ENCODE assay signal across 19 cellular contexts in genomic region chr9:112371060-112371459, GRCh38. TPM values are rescaled to one million over a fixed set of nuclear protein-coding genes. Genes with fewer than 3 reads are reported as not detected.
A peak's percentile ranks its signal among the peaks of the same experiment; 100 is the strongest.
DNase-seq lines count a peak whose midpoint lies in the region; ATAC-seq and TF ChIP-seq lines count a peak whose summit lies in the region.
"Had no signal": no experiment of that assay in that cellular context is flagged by ENCODE, and none has a peak within 500 bp of the region (broad histone marks: within the 10 kb centered on the region; RNA-seq: fewer than 3 reads in every experiment).

No MANE protein-coding gene starts in this region.

- no peak overlapping the region for H3K27ac Mint-ChIP-seq in activated T-cell treated with anti-CD3 and anti-CD28 coated beads, Interleukin-2, amount 50 U/mL, for 72 hours
- H3K27ac Mint-ChIP-seq: CD14-positive monocyte; CD4-positive, alpha-beta memory T cell; GM23338; HFFc6 had no signal

- no peaks in the 10 kb centered on the region for H3K36me3 ChIP-seq in mammary epithelial cell (ENCODE audit: insufficient read depth, low read length)

- peaks cover 4% of the 10 kb centered on the region for H3K9me3 ChIP-seq in mammary epithelial cell (replicated peaks; ENCODE audit: insufficient read depth, low read length)

- peak overlapping the region; percentile 35 for H3K4me2 ChIP-seq in mammary epithelial cell (ENCODE audit: insufficient read depth, low read depth, low read length)
- H3K4me2 ChIP-seq: BLaER1, GM23338 had no signal

- ATAC-seq in activated T-cell treated with anti-CD3 and anti-CD28 coated beads, Interleukin-2, amount 50 U/mL, for 72 hours (replicated peaks in 1 of 2), result peak; percentile 27 to 51
- peak; percentile 76 for ATAC-seq in foreskin keratinocyte
- ATAC-seq: GM23338, HCT116 had no signal

- no peak overlapping the region for H3K4me3 Mint-ChIP-seq in activated T-cell treated with anti-CD3 and anti-CD28 coated beads, Interleukin-2, amount 50 U/mL, for 72 hours
- H3K4me3 Mint-ChIP-seq: CD14-positive monocyte; CD4-positive, alpha-beta memory T cell; GM23338; HFFc6 had no signal

- H3K79me2 ChIP-seq in mammary epithelial cell (ENCODE audit: insufficient read depth, low read length), result no peaks in the 10 kb centered on the region

- H2AFZ ChIP-seq in mammary epithelial cell (ENCODE audit: low read depth, low read length), result no peak overlapping the region
- H2AFZ ChIP-seq: GM23338 had no signal

- H3K4me3 ChIP-seq in mammary epithelial cell (replicated peaks in 1 of 3; ENCODE audit: insufficient read depth in 1 of 3, low read depth in 2 of 3, low read length in 3 of 3), result no peak overlapping the region
- no peak overlapping the region for H3K4me3 ChIP-seq in lower leg skin (ENCODE audit: low read depth, poor library complexity, severe bottlenecking)
- H3K4me3 ChIP-seq: BLaER1, GM23338 had no signal

- dilution Hi-C loops in mammary epithelial cell (cut with HindIII; ENCODE audit: low sequenced_read_pairs), result no loop called here

- H3K27ac ChIP-seq in mammary epithelial cell (ENCODE audit: insufficient read depth, low read depth, low read length), result no peak overlapping the region
- H3K27ac ChIP-seq in foreskin keratinocyte, result no peak overlapping the region
- H3K27ac ChIP-seq: BLaER1, HL-60 had no signal

- in situ Hi-C loops in mammary epithelial cell (cut with MboI; ENCODE audit: low sequenced_read_pairs in 2 of 2), result loop anchor here (25.0 kb wide), 1 partner anchor 609 kb away; no protein-coding TSS in a partner anchor

- no peak for TF ChIP-seq POLR2A in lower leg skin (IDR thresholded peaks at IDR 0.05)

- H3K9ac ChIP-seq in mammary epithelial cell (ENCODE audit: insufficient read depth, low read length), result no peak overlapping the region
- H3K9ac ChIP-seq: BLaER1 had no signal

- DNase-seq in activated T-cell treated with anti-CD3 and anti-CD28 coated beads, Interleukin-2, amount 50 U/mL, for 72 hours, result no peak
- DNase-seq in activated T-cell treated with anti-CD3 and anti-CD28 coated beads, Interleukin-2, amount 50 U/mL, for 1 hour, result no peak
- peak; percentile 87 for DNase-seq in mammary epithelial cell
- peak in 1 of 2 donors; percentile 81 for DNase-seq in foreskin keratinocyte
- DNase-seq in lower leg skin (ENCODE audit: low spot score in 2 of 2), result no peak
- no peak for DNase-seq in NCI-H2227 treated with DMSO at 0.1 percent for 48 hours (lab: John Stamatoyannopoulos, UW)
- DNase-seq in activated CD8-positive, alpha-beta memory T cell treated with anti-CD3 and anti-CD28 coated beads, Interleukin-2, amount 50 U/mL, for 4 hours, result no peak
- DNase-seq: 8988T; CD4-positive, alpha-beta memory T cell; DMS153; DMS79; GDM1; H7; HFFc6 had no signal

- H3K36me3 Mint-ChIP-seq in activated T-cell treated with anti-CD3 and anti-CD28 coated beads, Interleukin-2, amount 50 U/mL, for 72 hours (ENCODE audit: insufficient read depth in 2 of 2), result peaks cover 4 to 13% of the 10 kb centered on the region in 2 donors

- intact Hi-C loops in mammary epithelial cell (cut with micrococcal nuclease), result no loop called here
- intact Hi-C loops in lower leg skin (cut with DNase I; ENCODE audit: low total_unique reads), result no loop called here

- H3K27me3 ChIP-seq in mammary epithelial cell (ENCODE audit: insufficient read depth, low read length) (no peaks in the 10 kb centered on the region), foreskin keratinocyte (no peaks in the 10 kb centered on the region)
- H3K27me3 ChIP-seq: BLaER1 had no signal

- H3K4me1 ChIP-seq in mammary epithelial cell (ENCODE audit: insufficient read depth, low read length), result peaks cover 9% of the 10 kb centered on the region
- peaks cover 10% of the 10 kb centered on the region for H3K4me1 ChIP-seq in foreskin keratinocyte
- H3K4me1 ChIP-seq: BLaER1 had no signal

- BruUV-seq in mammary epithelial cell (replicated peaks; lab: Mats Ljungman, UMichigan), result no TSS peak

- 7% methylated on average over 1 of the region's 1 CpG for WGBS in mammary epithelial cell (ENCODE audit: low coverage, missing lambda C conversion rate)
- 0 to 88% methylated on average over 1 of the region's 1 CpG for WGBS in lower leg skin, 2 donors

- peaks cover 5 to 11% of the 10 kb centered on the region in 2 donors for H3K9me3 Mint-ChIP-seq in activated T-cell treated with anti-CD3 and anti-CD28 coated beads, Interleukin-2, amount 50 U/mL, for 72 hours
- H3K9me3 Mint-ChIP-seq: HFFc6 had no signal

- H3K27me3 Mint-ChIP-seq in activated T-cell treated with anti-CD3 and anti-CD28 coated beads, Interleukin-2, amount 50 U/mL, for 72 hours (ENCODE audit: low read depth), result no peaks in the 10 kb centered on the region
- H3K27me3 Mint-ChIP-seq: CD4-positive, alpha-beta memory T cell had no signal

- CTCF ChIA-PET in mammary epithelial cell (lab: Charles Lee; ENCODE audit: low non-redundant PET), result no interaction called here

- peaks cover 6% of the 10 kb centered on the region for H3K4me1 Mint-ChIP-seq in activated T-cell treated with anti-CD3 and anti-CD28 coated beads, Interleukin-2, amount 50 U/mL, for 72 hours (ENCODE audit: low read depth)
- H3K4me1 Mint-ChIP-seq: CD4-positive, alpha-beta memory T cell; GM23338 had no signal

- H4K20me1 ChIP-seq in mammary epithelial cell (ENCODE audit: insufficient read depth, low read length), result no peaks in the 10 kb centered on the region
- H4K20me1 ChIP-seq: BLaER1 had no signal

- TF ChIP-seq CTCF in mammary epithelial cell (conservative IDR thresholded peaks at IDR 0.05 in 1 of 2, IDR thresholded peaks at IDR 0.05 in 1 of 2; ENCODE audit: extremely low read depth in 1 of 2, insufficient read depth in 1 of 2, low read depth in 1 of 2, low read length in 2 of 2) (no peak), foreskin keratinocyte (conservative IDR thresholded peaks at IDR 0.05) (no peak), lower leg skin (IDR thresholded peaks at IDR 0.05) (no peak)

RNA-seq across cellular contexts. Expression of gene HSDL2, which starts 8.8 kb away (rescaled TPM):
- total RNA-seq in activated T-cell treated with anti-CD3 and anti-CD28 coated beads, Interleukin-2, amount 50 U/mL, for 72 hours, result 10 to 100 TPM; 27.3 to 33.1 TPM
- total RNA-seq in mammary epithelial cell (10 to 100 TPM; 33.5 to 34.2 TPM), foreskin keratinocyte (23.1 and 25.5 TPM in 2 replicates), lower leg skin (10 to 100 TPM; 26.7 to 52.8 (median 50.2) TPM)
- polyA plus RNA-seq in mammary epithelial cell (28.2 TPM), foreskin keratinocyte (11.5 and 13.1 TPM in 2 replicates)
- 20.9 TPM for polyA minus RNA-seq in mammary epithelial cell

RNA-seq across cellular contexts. Expression of gene PTBP3, which starts 37.6 kb away (rescaled TPM):
- total RNA-seq in activated T-cell treated with anti-CD3 and anti-CD28 coated beads, Interleukin-2, amount 50 U/mL, for 72 hours, result 100 to 1,000 TPM; 125 to 138 TPM
- total RNA-seq in mammary epithelial cell (10 to 100 TPM; 73.2 to 95.9 TPM), foreskin keratinocyte (62.1 and 67.8 TPM in 2 replicates), lower leg skin (100 to 1,000 TPM in 3 of 4 donors, 10 to 100 TPM in 1; 82.5 to 201 (median 156) TPM)
- polyA plus RNA-seq in mammary epithelial cell (71.9 TPM), foreskin keratinocyte (11.2 and 14.7 TPM in 2 replicates)
- polyA minus RNA-seq in mammary epithelial cell, result 142 TPM
